Comparison of ENCODE assay signal across 8 cellular contexts in the genomic region with DNA sequence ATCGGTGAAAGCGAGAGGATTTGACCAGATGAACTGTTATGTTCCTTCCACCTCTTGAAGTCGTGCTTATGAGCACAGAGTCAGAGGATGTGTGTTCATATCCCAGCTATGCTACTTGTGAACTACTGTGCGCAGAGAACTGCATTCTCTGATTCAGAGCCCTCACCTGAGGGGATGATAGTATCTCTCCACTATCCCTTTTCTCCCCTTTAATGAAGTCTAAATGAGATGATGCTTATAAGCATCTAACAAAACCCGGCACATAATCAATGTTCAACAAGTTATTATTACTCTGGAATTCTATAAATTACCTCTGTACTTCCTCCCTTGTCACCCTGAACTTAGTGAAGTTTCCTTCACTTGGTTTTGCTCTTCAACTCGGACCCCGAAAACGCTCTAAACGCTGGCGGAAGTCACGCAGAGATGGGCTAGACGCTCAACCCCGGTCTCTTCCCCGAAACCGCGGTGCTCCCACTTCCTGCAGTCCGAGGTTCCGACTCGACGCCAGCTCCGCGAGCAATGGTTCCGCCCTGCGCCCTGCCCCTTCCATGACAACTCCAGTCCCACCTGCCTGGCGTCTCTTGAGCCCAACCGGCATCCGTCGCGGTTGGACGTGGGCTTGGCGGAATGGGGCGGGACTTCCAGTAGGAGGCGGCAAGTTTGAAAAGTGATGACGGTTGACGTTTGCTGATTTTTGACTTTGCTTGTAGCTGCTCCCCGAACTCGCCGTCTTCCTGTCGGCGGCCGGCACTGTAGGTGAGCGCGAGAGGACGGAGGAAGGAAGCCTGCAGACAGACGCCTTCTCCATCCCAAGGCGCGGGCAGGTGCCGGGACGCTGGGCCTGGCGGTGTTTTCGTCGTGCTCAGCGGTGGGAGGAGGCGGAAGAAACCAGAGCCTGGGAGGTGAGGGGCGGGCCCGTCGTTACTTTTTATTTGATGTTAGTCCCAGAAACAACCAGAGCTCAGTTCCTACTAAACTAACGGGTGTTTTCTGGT. TPM values are rescaled to one million over a fixed set of nuclear protein-coding genes. Genes with fewer than 3 reads are reported as not detected.
DNase-seq lines count a peak whose midpoint lies in the region; ATAC-seq and TF ChIP-seq lines count a peak whose summit lies in the region.

A gene (plus strand): TSS at position 644 of the 995 bp plus-strand sequence. CDS start 4,098 bp downstream, outside the sequence.

- H2AFZ ChIP-seq in fibroblast of lung (ENCODE audit: low read length) = peak within 1 kb of the TSS; percentile 88

- no peaks in the 10 kb centered on the region for H4K20me1 ChIP-seq in fibroblast of lung (ENCODE audit: control insufficient read depth, extremely low read depth, insufficient read depth, low read length)

- no peaks in the 10 kb centered on the region for H3K27me3 Mint-ChIP-seq in activated T-helper 17 cell treated with anti-CD3 and anti-CD28 coated beads, Interleukin-2, amount 50 U/mL, for 72 hours
- no peaks in the 10 kb centered on the region for H3K27me3 Mint-ChIP-seq in naive thymus-derived CD4-positive, alpha-beta T cell
- H3K27me3 Mint-ChIP-seq in stimulated activated naive B cell treated with anti-CD40 and anti-IgM and Interleukin-4, amounts not matched to agents 10 μg/mL and 1 μg/mL and 100 μg/mL, for 72 hours = no peaks in the 10 kb centered on the region

- peak within 1 kb of the TSS; percentile 93 for H3K4me2 ChIP-seq in fibroblast of lung (ENCODE audit: extremely low read depth, insufficient read depth, low read length)

- intact Hi-C loops in naive thymus-derived CD4-positive, alpha-beta T cell (cut with micrococcal nuclease) = loop anchor here (1.0 to 5.0 kb wide), 7 partner anchors 531 to 1253 kb away; a partner anchor contains a TSS

- H3K9ac ChIP-seq in fibroblast of lung (ENCODE audit: insufficient read depth, low read length) = peak within 1 kb of the TSS; percentile 77

- H3K9me3 Mint-ChIP-seq in activated T-helper 17 cell treated with anti-CD3 and anti-CD28 coated beads, Interleukin-2, amount 50 U/mL, for 72 hours = no peaks in the 10 kb centered on the region
- H3K9me3 Mint-ChIP-seq in naive thymus-derived CD4-positive, alpha-beta T cell = peaks cover 0 to 5% (median 0%) of the 10 kb centered on the region in 11 donors
- H3K9me3 Mint-ChIP-seq in stimulated activated naive B cell treated with anti-CD40 and anti-IgM and Interleukin-4, amounts not matched to agents 10 μg/mL and 1 μg/mL and 100 μg/mL, for 72 hours = no peaks in the 10 kb centered on the region

- peaks cover 4% of the 10 kb centered on the region for H3K4me1 ChIP-seq in fibroblast of lung (ENCODE audit: control insufficient read depth, extremely low read depth, insufficient read depth, low read length)
- H3K4me1 ChIP-seq in naive thymus-derived CD4-positive, alpha-beta T cell (ENCODE audit: control insufficient read depth in 2 of 2, insufficient read depth in 2 of 2, low read length in 2 of 2) = peaks cover 12 to 15% of the 10 kb centered on the region in 2 donors

- H3K4me3 ChIP-seq in LNCaP clone FGC (ENCODE audit: low read depth, low read length) (peak within 1 kb of the TSS; percentile 78), fibroblast of lung (replicated peaks in 1 of 4; ENCODE audit: control extremely low read depth in 1 of 4, insufficient read depth in 1 of 4, low read depth in 3 of 4, low read length in 4 of 4) (peak within 1 kb of the TSS; percentile 79 to 92 (median 87))
- H3K4me3 ChIP-seq in naive thymus-derived CD4-positive, alpha-beta T cell (ENCODE audit: low read length) = peak within 1 kb of the TSS; percentile 69

- H3K27me3 ChIP-seq in fibroblast of lung (ENCODE audit: control insufficient read depth, insufficient read depth, low read length) = no peaks in the 10 kb centered on the region
- H3K27me3 ChIP-seq in naive thymus-derived CD4-positive, alpha-beta T cell (ENCODE audit: control insufficient read depth in 2 of 2, insufficient read depth in 2 of 2, low read length in 2 of 2) = no peaks in the 10 kb centered on the region

- peak within 1 kb of the TSS; percentile 91 for H3K27ac Mint-ChIP-seq in activated T-helper 17 cell treated with anti-CD3 and anti-CD28 coated beads, Interleukin-2, amount 50 U/mL, for 72 hours
- peak within 1 kb of the TSS; percentile 92 to 98 (median 96) for H3K27ac Mint-ChIP-seq in naive thymus-derived CD4-positive, alpha-beta T cell
- H3K27ac Mint-ChIP-seq in stimulated activated naive B cell treated with anti-CD40 and anti-IgM and Interleukin-4, amounts not matched to agents 10 μg/mL and 1 μg/mL and 100 μg/mL, for 72 hours = peak within 1 kb of the TSS; percentile 94

- peak within 1 kb of the TSS; percentile 93 for H3K27ac ChIP-seq in RWPE1
- peak within 1 kb of the TSS; percentile 91 for H3K27ac ChIP-seq in fibroblast of lung (ENCODE audit: insufficient read depth, low read length)
- H3K27ac ChIP-seq in naive thymus-derived CD4-positive, alpha-beta T cell (ENCODE audit: low read depth, low read length) = peak within 1 kb of the TSS; percentile 68

- CTCF ChIA-PET in RWPE1 (lab: Yijun Ruan, JAX) = interaction anchor here (0.7 kb wide), 1 partner anchor 250 kb away, joined by 3 read pairs; no protein-coding TSS in a partner anchor
- CTCF ChIA-PET in naive thymus-derived CD4-positive, alpha-beta T cell (lab: Charles Lee) = no interaction called here

- no peaks in the 10 kb centered on the region for H3K4me1 Mint-ChIP-seq in activated T-helper 17 cell treated with anti-CD3 and anti-CD28 coated beads, Interleukin-2, amount 50 U/mL, for 72 hours
- H3K4me1 Mint-ChIP-seq in naive thymus-derived CD4-positive, alpha-beta T cell = peaks cover 12 to 45% (median 24%) of the 10 kb centered on the region in 7 donors
- peaks cover 3 to 13% of the 10 kb centered on the region in 2 donors for H3K4me1 Mint-ChIP-seq in stimulated activated naive B cell treated with anti-CD40 and anti-IgM and Interleukin-4, amounts not matched to agents 10 μg/mL and 1 μg/mL and 100 μg/mL, for 72 hours

- peaks cover 47% of the 10 kb centered on the region for H3K79me2 ChIP-seq in fibroblast of lung (ENCODE audit: control insufficient read depth, insufficient read depth, low read length)

- no peaks in the 10 kb centered on the region for H3K9me3 ChIP-seq in fibroblast of lung (ENCODE audit: control insufficient read depth, insufficient read depth, low read depth, low read length)
- H3K9me3 ChIP-seq in naive thymus-derived CD4-positive, alpha-beta T cell (ENCODE audit: control insufficient read depth in 2 of 3, low read length in 3 of 3) = no peaks in the 10 kb centered on the region

- peak within 1 kb of the TSS; percentile 85 for H3K4me3 Mint-ChIP-seq in activated T-helper 17 cell treated with anti-CD3 and anti-CD28 coated beads, Interleukin-2, amount 50 U/mL, for 72 hours
- peak within 1 kb of the TSS; percentile 92 to 96 (median 94) for H3K4me3 Mint-ChIP-seq in naive thymus-derived CD4-positive, alpha-beta T cell
- H3K4me3 Mint-ChIP-seq in stimulated activated naive B cell treated with anti-CD40 and anti-IgM and Interleukin-4, amounts not matched to agents 10 μg/mL and 1 μg/mL and 100 μg/mL, for 72 hours = peak within 1 kb of the TSS; percentile 86 to 88

- peaks cover 11% of the 10 kb centered on the region for H3K36me3 Mint-ChIP-seq in activated T-helper 17 cell treated with anti-CD3 and anti-CD28 coated beads, Interleukin-2, amount 50 U/mL, for 72 hours (ENCODE audit: low read depth)
- H3K36me3 Mint-ChIP-seq in naive thymus-derived CD4-positive, alpha-beta T cell = peaks cover 0 to 11% (median 0%) of the 10 kb centered on the region in 5 donors
- no peaks in the 10 kb centered on the region for H3K36me3 Mint-ChIP-seq in stimulated activated naive B cell treated with anti-CD40 and anti-IgM and Interleukin-4, amounts not matched to agents 10 μg/mL and 1 μg/mL and 100 μg/mL, for 72 hours

- DNase-seq in Daoy (ENCODE audit: low read depth) (peak; percentile 100), GOT3 (lab: John Stamatoyannopoulos, UW) (peak; percentile 92), LNCaP clone FGC (ENCODE audit: low read depth) (peak; percentile 98), RWPE1 (ENCODE audit: low spot score) (peak; percentile 96), fibroblast of lung (ENCODE audit: low read depth in 2 of 2) (peak; percentile 99 to 100)
- DNase-seq in naive thymus-derived CD4-positive, alpha-beta T cell = peak; percentile 85 to 97 (median 96)
- peak; percentile 99 for DNase-seq in stimulated activated naive B cell treated with anti-CD40 and anti-IgM and Interleukin-4, amounts not matched to agents 10 μg/mL and 1 μg/mL and 100 μg/mL, for 72 hours

- ATAC-seq in activated T-helper 17 cell treated with anti-CD3 and anti-CD28 coated beads, Interleukin-2, amount 50 U/mL, for 72 hours (replicated peaks) = peak; percentile 96
- ATAC-seq in naive thymus-derived CD4-positive, alpha-beta T cell = peak; percentile 99
- peak; percentile 98 for ATAC-seq in stimulated activated naive B cell treated with anti-CD40 and anti-IgM and Interleukin-4, amounts not matched to agents 10 μg/mL and 1 μg/mL and 100 μg/mL, for 72 hours (replicated peaks)

- POLR2A ChIA-PET in RWPE1 (lab: Yijun Ruan, JAX; ENCODE audit: low non-redundant PET) = interaction anchor here (0.6 kb wide), 1 partner anchor 43 kb away, joined by 4 read pairs; no protein-coding TSS in a partner anchor
- POLR2A ChIA-PET in naive thymus-derived CD4-positive, alpha-beta T cell (lab: Charles Lee) = interaction anchor here (0.6 to 0.7 kb wide), 2 partner anchors 769 to 1595 kb away, joined by 3 to 4 read pairs; no protein-coding TSS in a partner anchor

- H3K36me3 ChIP-seq in fibroblast of lung (ENCODE audit: control insufficient read depth, insufficient read depth, low read length) = no peaks in the 10 kb centered on the region
- no peaks in the 10 kb centered on the region for H3K36me3 ChIP-seq in naive thymus-derived CD4-positive, alpha-beta T cell (ENCODE audit: control insufficient read depth in 2 of 3, insufficient read depth in 3 of 3, low read length in 3 of 3)

- TF ChIP-seq CTCF in LNCaP clone FGC (IDR thresholded peaks at IDR 0.05; ENCODE audit: control insufficient read depth, extremely low read depth, insufficient read depth) (no peak), RWPE1 (conservative IDR thresholded peaks at IDR 0.05; ENCODE audit: low read depth) (no peak), fibroblast of lung (conservative IDR thresholded peaks at IDR 0.05 in 1 of 2, IDR thresholded peaks at IDR 0.05 in 1 of 2; ENCODE audit: low read depth in 1 of 2, low read length in 2 of 2) (no peak)

RNA-seq across cellular contexts. Expression of the gene that starts here (rescaled TPM):
- total RNA-seq in Daoy (2014; rRNA removed; shearing (Covaris generic)) = 92.9 and 118 TPM in 2 replicates
- 10 to 100 TPM; 49.0 to 59.4 TPM for total RNA-seq in activated T-helper 17 cell treated with anti-CD3 and anti-CD28 coated beads, Interleukin-2, amount 50 U/mL, for 72 hours
- total RNA-seq in fibroblast of lung = 0.51 and 4.6 TPM in 2 replicates
- 6.5 and 20.7 TPM in 2 replicates for polyA plus RNA-seq in fibroblast of lung
- 4.1 and 16.1 TPM in 2 replicates for polyA plus RNA-seq in fibroblast of lung (2012)
- not detected in 2 replicates for polyA minus RNA-seq in fibroblast of lung (ENCODE audit: low replicate concordance)
- 10 to 100 TPM in 1 of 5 experiments, 1 to 10 TPM in 4; 1.0 to 38.8 (median 2.1) TPM for total RNA-seq in naive thymus-derived CD4-positive, alpha-beta T cell
- polyA plus RNA-seq in naive thymus-derived CD4-positive, alpha-beta T cell = 1 to 10 TPM; 1.4 to 1.6 TPM

Comparison
In these comparisons a context has a peak if more than half of its experiments do, and no peak if none do; other contexts are left out.
1. Peak in every context shown above with its lines: DNase-seq, ATAC-seq, H3K4me3 ChIP-seq and H3K27ac ChIP-seq.